ENCODE assay signal across 21 cellular contexts in the genomic region with DNA sequence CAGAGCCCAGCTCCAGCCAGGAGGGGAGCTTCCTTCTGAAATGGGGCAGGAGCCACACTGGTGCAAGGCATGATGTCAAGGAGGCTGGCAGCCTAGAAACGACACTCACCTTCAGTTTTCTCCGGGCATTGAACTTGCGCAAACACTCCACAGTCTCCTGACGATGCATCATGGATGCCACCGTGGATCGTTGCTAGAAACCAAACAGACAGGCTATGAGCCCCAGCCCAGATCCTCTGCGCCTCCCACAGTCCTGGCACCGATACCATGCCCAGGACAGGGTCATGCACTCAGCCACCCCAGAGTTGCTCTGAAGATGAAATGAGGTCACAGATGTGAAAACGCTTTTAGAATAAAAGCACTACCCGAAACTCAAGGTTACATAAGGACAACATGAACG.
"Had no signal": no experiment of that assay in that cellular context is flagged by ENCODE, and none has a peak within 500 bp of the region (broad histone marks: within the 10 kb centered on the region; RNA-seq: fewer than 3 reads in every experiment).

No MANE protein-coding gene starts in this region.

- H3K4me1 Mint-ChIP-seq: activated naive CD4-positive, alpha-beta T cell treated with anti-CD3 and anti-CD28 coated beads, Interleukin-2, amount 50 U/mL, for 24 hours had no signal

- ATAC-seq: activated CD8-positive, alpha-beta T cell treated with anti-CD3 and anti-CD28 coated beads, Interleukin-2, amount 10 ng/mL, durations not matched to agents 7 days and 5 days had no signal

- H3K9me3 Mint-ChIP-seq: activated naive CD4-positive, alpha-beta T cell treated with anti-CD3 and anti-CD28 coated beads, Interleukin-2, amount 50 U/mL, for 24 hours; T-helper 1 cell treated with Interleukin-12 subunit alpha and Interleukin-12 subunit beta and Interleukin-4 antibody, amounts not matched to agents 30 μg/mL and 1 μg/mL, for 36 hours had no signal

- H3K27ac ChIP-seq: Peyer's patch had no signal

- H3K27me3 ChIP-seq: Peyer's patch had no signal

- H3K4me1 ChIP-seq: Peyer's patch had no signal

- H3K4me3 Mint-ChIP-seq: activated CD8-positive, alpha-beta T cell treated with anti-CD3 and anti-CD28 coated beads, Interleukin-2, amount 10 ng/mL, durations not matched to agents 7 days and 5 days; activated naive CD4-positive, alpha-beta T cell treated with anti-CD3 and anti-CD28 coated beads, Interleukin-2, amount 50 U/mL, for 24 hours; T-helper 1 cell treated with Interleukin-12 subunit alpha and Interleukin-12 subunit beta and Interleukin-4 antibody, amounts not matched to agents 30 μg/mL and 1 μg/mL, for 36 hours had no signal

- H3K4me3 ChIP-seq: Peyer's patch had no signal

- H3K9me3 ChIP-seq: Peyer's patch had no signal

- DNase-seq: activated CD4-positive, alpha-beta T cell treated with anti-CD3 and anti-CD28 coated beads for 48 hours; activated CD4-positive, alpha-beta T cell treated with anti-CD3 and anti-CD28 coated beads, Interleukin-2, amount 50 U/mL, for 4 hours; activated CD4-positive, CD25-positive, alpha-beta regulatory T cell treated with anti-CD3 and anti-CD28 coated beads, Interleukin-2, amount 50 U/mL, for 72 hours; activated CD8-positive, alpha-beta memory T cell treated with anti-CD3 and anti-CD28 coated beads, Interleukin-2, amount 50 U/mL, for 48 hours; activated CD8-positive, alpha-beta T cell treated with anti-CD3 and anti-CD28 coated beads, Interleukin-2, amount 10 ng/mL, durations not matched to agents 7 days and 5 days; activated effector memory CD4-positive, alpha-beta T cell treated with Interleukin-2 at 50 U/mL for 16 hours; activated naive CD4-positive, alpha-beta T cell; activated T-cell treated with anti-CD3 and anti-CD28 coated beads, Interleukin-2, amount 50 U/mL, for 1 hour; aorta; central memory CD4-positive, alpha-beta T cell; KG1; NCI-H1092 treated with DMSO at 0.1 percent for 48 hours; NCI-H1417 treated with DMSO at 0.1 percent for 48 hours; NCI-H1694 treated with DMSO at 0.1 percent for 48 hours; NCI-H2029 treated with DMSO at 0.1 percent for 48 hours; NCI-H446; NCI-H524; SHP77 had no signal

- H3K27ac Mint-ChIP-seq: activated CD8-positive, alpha-beta T cell treated with anti-CD3 and anti-CD28 coated beads, Interleukin-2, amount 10 ng/mL, durations not matched to agents 7 days and 5 days; activated naive CD4-positive, alpha-beta T cell treated with anti-CD3 and anti-CD28 coated beads, Interleukin-2, amount 50 U/mL, for 24 hours; T-helper 1 cell treated with Interleukin-12 subunit alpha and Interleukin-12 subunit beta and Interleukin-4 antibody, amounts not matched to agents 30 μg/mL and 1 μg/mL, for 36 hours had no signal

- H3K27me3 Mint-ChIP-seq: activated naive CD4-positive, alpha-beta T cell treated with anti-CD3 and anti-CD28 coated beads, Interleukin-2, amount 50 U/mL, for 24 hours had no signal
